In the genomic region with DNA sequence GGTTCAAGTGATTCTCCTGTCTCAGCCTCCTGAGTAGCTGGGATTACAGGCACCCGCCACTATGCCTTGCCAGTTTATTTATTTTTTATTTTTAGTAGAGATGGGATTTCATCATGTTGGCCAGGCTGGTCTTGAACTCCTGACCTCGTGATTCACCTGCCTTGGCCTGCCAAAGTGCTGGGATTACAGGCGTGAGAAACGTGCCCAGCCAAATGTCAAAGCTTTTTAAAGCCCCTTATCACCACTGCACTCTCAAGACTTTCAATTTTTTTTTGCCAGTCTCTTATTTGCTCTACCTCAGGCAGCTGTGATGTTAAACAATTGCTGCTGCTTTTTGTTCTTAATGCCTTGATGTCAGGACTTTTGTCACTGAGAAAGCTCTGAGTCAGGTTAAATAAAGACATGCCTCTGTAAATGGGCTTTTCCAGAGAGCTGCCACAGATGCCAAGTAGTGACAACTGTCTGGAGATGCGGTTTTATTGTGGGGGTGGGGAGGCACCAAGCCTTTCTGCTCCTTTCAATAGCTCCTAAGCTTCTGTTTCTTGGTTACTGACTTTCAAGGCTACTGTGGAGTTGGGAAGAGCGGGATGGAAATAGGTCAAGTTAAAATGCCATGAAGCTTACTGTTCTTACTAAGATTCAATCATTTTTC, we compare ENCODE assay signal across 1 cellular context.
TF ChIP-seq lines count a peak whose summit lies in the region.

No MANE protein-coding gene starts in this region.

TF ChIP-seq in SK-N-SH, 30 proteins besides CTCF, POLR2A, EP300 and RAD21:
- TF ChIP-seq FOXJ3 (CRISPR knock-in tag; IDR thresholded peaks at IDR 0.05) (no peak), NFIC (IDR thresholded peaks at IDR 0.05; ENCODE audit: borderline replicate concordance) (no peak), MXI1 (IDR thresholded peaks at IDR 0.05; ENCODE audit: low read depth, low read length) (no peak), EZH2phosphoT487 (IDR thresholded peaks at IDR 0.05; ENCODE audit: borderline replicate concordance, low read depth) (no peak), GATA2 (CRISPR knock-in tag; IDR thresholded peaks at IDR 0.05) (no peak), SMC3 (IDR thresholded peaks at IDR 0.05; ENCODE audit: low read depth, low read length) (no peak), GABPA (IDR thresholded peaks at IDR 0.05; ENCODE audit: low read depth) (no peak), TCF12 (IDR thresholded peaks at IDR 0.05) (no peak), NRF1 (IDR thresholded peaks at IDR 0.05; ENCODE audit: low read depth, low read length) (no peak), CHD2 (IDR thresholded peaks at IDR 0.05; ENCODE audit: low read length, partially characterized antibody) (no peak), TAF1 (IDR thresholded peaks at IDR 0.05; ENCODE audit: borderline replicate concordance, low read depth, low read length) (no peak), TEAD4 (IDR thresholded peaks at IDR 0.05; ENCODE audit: borderline replicate concordance, insufficient read depth) (no peak), RFX5 (IDR thresholded peaks at IDR 0.05; ENCODE audit: low read length) (no peak), MEF2A (IDR thresholded peaks at IDR 0.05; ENCODE audit: borderline replicate concordance, low read depth) (no peak), FOSL2 (IDR thresholded peaks at IDR 0.05; ENCODE audit: borderline replicate concordance, low read depth) (no peak)
- TF ChIP-seq, protein P1, sequence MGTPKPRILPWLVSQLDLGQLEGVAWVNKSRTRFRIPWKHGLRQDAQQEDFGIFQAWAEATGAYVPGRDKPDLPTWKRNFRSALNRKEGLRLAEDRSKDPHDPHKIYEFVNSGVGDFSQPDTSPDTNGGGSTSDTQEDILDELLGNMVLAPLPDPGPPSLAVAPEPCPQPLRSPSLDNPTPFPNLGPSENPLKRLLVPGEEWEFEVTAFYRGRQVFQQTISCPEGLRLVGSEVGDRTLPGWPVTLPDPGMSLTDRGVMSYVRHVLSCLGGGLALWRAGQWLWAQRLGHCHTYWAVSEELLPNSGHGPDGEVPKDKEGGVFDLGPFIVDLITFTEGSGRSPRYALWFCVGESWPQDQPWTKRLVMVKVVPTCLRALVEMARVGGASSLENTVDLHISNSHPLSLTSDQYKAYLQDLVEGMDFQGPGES (IDR thresholded peaks at IDR 0.05; ENCODE audit: low read depth, low read length), result no peak
- TF ChIP-seq, protein P2, sequence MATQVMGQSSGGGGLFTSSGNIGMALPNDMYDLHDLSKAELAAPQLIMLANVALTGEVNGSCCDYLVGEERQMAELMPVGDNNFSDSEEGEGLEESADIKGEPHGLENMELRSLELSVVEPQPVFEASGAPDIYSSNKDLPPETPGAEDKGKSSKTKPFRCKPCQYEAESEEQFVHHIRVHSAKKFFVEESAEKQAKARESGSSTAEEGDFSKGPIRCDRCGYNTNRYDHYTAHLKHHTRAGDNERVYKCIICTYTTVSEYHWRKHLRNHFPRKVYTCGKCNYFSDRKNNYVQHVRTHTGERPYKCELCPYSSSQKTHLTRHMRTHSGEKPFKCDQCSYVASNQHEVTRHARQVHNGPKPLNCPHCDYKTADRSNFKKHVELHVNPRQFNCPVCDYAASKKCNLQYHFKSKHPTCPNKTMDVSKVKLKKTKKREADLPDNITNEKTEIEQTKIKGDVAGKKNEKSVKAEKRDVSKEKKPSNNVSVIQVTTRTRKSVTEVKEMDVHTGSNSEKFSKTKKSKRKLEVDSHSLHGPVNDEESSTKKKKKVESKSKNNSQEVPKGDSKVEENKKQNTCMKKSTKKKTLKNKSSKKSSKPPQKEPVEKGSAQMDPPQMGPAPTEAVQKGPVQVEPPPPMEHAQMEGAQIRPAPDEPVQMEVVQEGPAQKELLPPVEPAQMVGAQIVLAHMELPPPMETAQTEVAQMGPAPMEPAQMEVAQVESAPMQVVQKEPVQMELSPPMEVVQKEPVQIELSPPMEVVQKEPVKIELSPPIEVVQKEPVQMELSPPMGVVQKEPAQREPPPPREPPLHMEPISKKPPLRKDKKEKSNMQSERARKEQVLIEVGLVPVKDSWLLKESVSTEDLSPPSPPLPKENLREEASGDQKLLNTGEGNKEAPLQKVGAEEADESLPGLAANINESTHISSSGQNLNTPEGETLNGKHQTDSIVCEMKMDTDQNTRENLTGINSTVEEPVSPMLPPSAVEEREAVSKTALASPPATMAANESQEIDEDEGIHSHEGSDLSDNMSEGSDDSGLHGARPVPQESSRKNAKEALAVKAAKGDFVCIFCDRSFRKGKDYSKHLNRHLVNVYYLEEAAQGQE (IDR thresholded peaks at IDR 0.05; ENCODE audit: low read depth, low read length), result no peak
- TF ChIP-seq, protein P3, sequence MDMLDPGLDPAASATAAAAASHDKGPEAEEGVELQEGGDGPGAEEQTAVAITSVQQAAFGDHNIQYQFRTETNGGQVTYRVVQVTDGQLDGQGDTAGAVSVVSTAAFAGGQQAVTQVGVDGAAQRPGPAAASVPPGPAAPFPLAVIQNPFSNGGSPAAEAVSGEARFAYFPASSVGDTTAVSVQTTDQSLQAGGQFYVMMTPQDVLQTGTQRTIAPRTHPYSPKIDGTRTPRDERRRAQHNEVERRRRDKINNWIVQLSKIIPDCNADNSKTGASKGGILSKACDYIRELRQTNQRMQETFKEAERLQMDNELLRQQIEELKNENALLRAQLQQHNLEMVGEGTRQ (IDR thresholded peaks at IDR 0.05; ENCODE audit: borderline replicate concordance, low read depth, low read length), result no peak
- TF ChIP-seq, protein P4, sequence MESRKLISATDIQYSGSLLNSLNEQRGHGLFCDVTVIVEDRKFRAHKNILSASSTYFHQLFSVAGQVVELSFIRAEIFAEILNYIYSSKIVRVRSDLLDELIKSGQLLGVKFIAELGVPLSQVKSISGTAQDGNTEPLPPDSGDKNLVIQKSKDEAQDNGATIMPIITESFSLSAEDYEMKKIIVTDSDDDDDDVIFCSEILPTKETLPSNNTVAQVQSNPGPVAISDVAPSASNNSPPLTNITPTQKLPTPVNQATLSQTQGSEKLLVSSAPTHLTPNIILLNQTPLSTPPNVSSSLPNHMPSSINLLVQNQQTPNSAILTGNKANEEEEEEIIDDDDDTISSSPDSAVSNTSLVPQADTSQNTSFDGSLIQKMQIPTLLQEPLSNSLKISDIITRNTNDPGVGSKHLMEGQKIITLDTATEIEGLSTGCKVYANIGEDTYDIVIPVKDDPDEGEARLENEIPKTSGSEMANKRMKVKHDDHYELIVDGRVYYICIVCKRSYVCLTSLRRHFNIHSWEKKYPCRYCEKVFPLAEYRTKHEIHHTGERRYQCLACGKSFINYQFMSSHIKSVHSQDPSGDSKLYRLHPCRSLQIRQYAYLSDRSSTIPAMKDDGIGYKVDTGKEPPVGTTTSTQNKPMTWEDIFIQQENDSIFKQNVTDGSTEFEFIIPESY (IDR thresholded peaks at IDR 0.05; ENCODE audit: borderline replicate concordance, low read depth), result no peak
- TF ChIP-seq, protein P5, sequence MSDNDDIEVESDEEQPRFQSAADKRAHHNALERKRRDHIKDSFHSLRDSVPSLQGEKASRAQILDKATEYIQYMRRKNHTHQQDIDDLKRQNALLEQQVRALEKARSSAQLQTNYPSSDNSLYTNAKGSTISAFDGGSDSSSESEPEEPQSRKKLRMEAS (IDR thresholded peaks at IDR 0.05; ENCODE audit: low read depth), result no peak
